Comparison of ENCODE assay signal across 23 cellular contexts in the genomic region with DNA sequence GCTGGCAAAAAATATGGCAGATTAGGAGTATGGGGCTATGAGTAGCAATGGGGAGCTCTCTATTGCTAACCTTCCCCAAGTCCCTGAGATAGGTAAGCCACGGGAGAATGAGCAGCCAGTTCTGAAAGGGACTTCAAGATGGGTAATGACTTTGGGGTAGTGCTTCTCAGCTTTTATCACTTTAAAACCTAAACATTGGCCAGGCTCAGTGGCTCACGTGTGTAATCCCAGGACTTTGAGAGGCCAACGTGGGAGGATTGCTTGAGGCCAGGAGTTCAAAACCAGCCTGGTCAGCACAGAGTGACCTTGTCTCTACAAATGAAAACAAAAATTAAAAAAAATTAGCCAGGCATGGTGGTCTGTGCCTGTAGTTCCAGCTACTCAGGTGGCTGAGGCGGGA.
"Had no signal": no experiment of that assay in that cellular context is flagged by ENCODE, and none has a peak within 500 bp of the region (broad histone marks: within the 10 kb centered on the region; RNA-seq: fewer than 3 reads in every experiment).

No MANE protein-coding gene starts in this region.

- H3K27ac ChIP-seq: brain microvascular endothelial cell, cardiac muscle cell, SJSA1 had no signal

- H3K4me3 ChIP-seq: cardiac muscle cell, SJSA1 had no signal

- H3K27ac Mint-ChIP-seq: activated B cell treated with CpG ODN at 0.5 μM for 24 hours; activated CD4-positive, alpha-beta T cell treated with anti-CD3 and anti-CD28 coated beads, Interleukin-2, amount 10 ng/mL, durations not matched to agents 24 days and 14 days; activated CD8-positive, alpha-beta memory T cell treated with anti-CD3 and anti-CD28 coated beads, Interleukin-2, amount 10 ng/mL, durations not matched to agents 7 days and 5 days; activated naive CD4-positive, alpha-beta T cell treated with anti-CD3 and anti-CD28 coated beads for 36 hours; activated naive CD8-positive, alpha-beta T cell; T-helper 1 cell treated with Interleukin-12 subunit alpha and Interleukin-12 subunit beta and Interleukin-4 antibody, amounts not matched to agents 30 μg/mL and 1 μg/mL, for 36 hours had no signal

- ATAC-seq: activated CD8-positive, alpha-beta memory T cell treated with anti-CD3 and anti-CD28 coated beads, Interleukin-2, amount 10 ng/mL, durations not matched to agents 7 days and 5 days; activated T-cell treated with anti-CD3 and anti-CD28 coated beads, Interleukin-2, amount 50 U/mL, for 4 hours; PC-3 had no signal

- H3K4me1 ChIP-seq: SJSA1 had no signal

- H3K4me1 Mint-ChIP-seq: activated B cell treated with CpG ODN at 0.5 μM for 24 hours; activated CD4-positive, alpha-beta T cell treated with anti-CD3 and anti-CD28 coated beads, Interleukin-2, amount 10 ng/mL, durations not matched to agents 24 days and 14 days; activated CD8-positive, alpha-beta memory T cell treated with anti-CD3 and anti-CD28 coated beads, Interleukin-2, amount 10 ng/mL, durations not matched to agents 7 days and 5 days had no signal

- H3K36me3 ChIP-seq: brain microvascular endothelial cell, cardiac muscle cell, SJSA1 had no signal

- H3K9me3 Mint-ChIP-seq: activated B cell treated with CpG ODN at 0.5 μM for 24 hours; activated CD4-positive, alpha-beta T cell treated with anti-CD3 and anti-CD28 coated beads, Interleukin-2, amount 10 ng/mL, durations not matched to agents 24 days and 14 days; activated naive CD4-positive, alpha-beta T cell treated with anti-CD3 and anti-CD28 coated beads for 36 hours; activated T-cell treated with anti-CD3 and anti-CD28 coated beads, Interleukin-2, amount 50 U/mL, for 4 hours; T-helper 1 cell treated with Interleukin-12 subunit alpha and Interleukin-12 subunit beta and Interleukin-4 antibody, amounts not matched to agents 30 μg/mL and 1 μg/mL, for 36 hours had no signal

- FAIRE-seq: astrocyte, RCC 7860 had no signal

- H3K27me3 Mint-ChIP-seq: activated B cell treated with CpG ODN at 0.5 μM for 24 hours; activated CD4-positive, alpha-beta T cell treated with anti-CD3 and anti-CD28 coated beads, Interleukin-2, amount 10 ng/mL, durations not matched to agents 24 days and 14 days; activated CD8-positive, alpha-beta memory T cell treated with anti-CD3 and anti-CD28 coated beads, Interleukin-2, amount 10 ng/mL, durations not matched to agents 7 days and 5 days; activated naive CD8-positive, alpha-beta T cell had no signal

- H3K4me3 Mint-ChIP-seq: activated B cell treated with CpG ODN at 0.5 μM for 24 hours; activated CD4-positive, alpha-beta T cell treated with anti-CD3 and anti-CD28 coated beads, Interleukin-2, amount 10 ng/mL, durations not matched to agents 24 days and 14 days; activated CD8-positive, alpha-beta memory T cell treated with anti-CD3 and anti-CD28 coated beads, Interleukin-2, amount 10 ng/mL, durations not matched to agents 7 days and 5 days; activated naive CD4-positive, alpha-beta T cell treated with anti-CD3 and anti-CD28 coated beads for 36 hours; activated naive CD8-positive, alpha-beta T cell; activated T-cell treated with anti-CD3 and anti-CD28 coated beads, Interleukin-2, amount 50 U/mL, for 4 hours; T-helper 1 cell treated with Interleukin-12 subunit alpha and Interleukin-12 subunit beta and Interleukin-4 antibody, amounts not matched to agents 30 μg/mL and 1 μg/mL, for 36 hours had no signal

- H3K36me3 Mint-ChIP-seq: activated CD8-positive, alpha-beta memory T cell treated with anti-CD3 and anti-CD28 coated beads, Interleukin-2, amount 10 ng/mL, durations not matched to agents 7 days and 5 days had no signal

- DNase-seq: activated B cell treated with CpG ODN at 0.5 μM for 24 hours; activated CD4-positive, alpha-beta T cell treated with anti-CD3 and anti-CD28 coated beads for 1 hour; activated CD4-positive, alpha-beta T cell treated with anti-CD3 and anti-CD28 coated beads, Interleukin-2, amount 10 ng/mL, durations not matched to agents 24 days and 14 days; activated CD4-positive, alpha-beta T cell treated with anti-CD3 and anti-CD28 coated beads, Interleukin-2, amount 50 U/mL, for 48 hours; activated CD8-positive, alpha-beta memory T cell treated with anti-CD3 and anti-CD28 coated beads, Interleukin-2, amount 10 ng/mL, durations not matched to agents 7 days and 5 days; activated gamma-delta T cell; activated naive CD4-positive, alpha-beta T cell treated with anti-CD3 and anti-CD28 coated beads for 36 hours; activated T-cell treated with anti-CD3 and anti-CD28 coated beads, Interleukin-2, amount 50 U/mL, for 4 hours; amygdala; brain microvascular endothelial cell; NCI-H1105 treated with DMSO at 0.1 percent for 48 hours; NCI-H1436 treated with DMSO at 0.1 percent for 48 hours; NCI-H187; NCI-H2081; NCI-H510A treated with DMSO at 0.1 percent for 48 hours; PC-3; SHP77 had no signal

- H3K27me3 ChIP-seq: brain microvascular endothelial cell, cardiac muscle cell, SJSA1 had no signal

- H3K9me3 ChIP-seq: SJSA1 had no signal
